ENCODE assay signal across 8 cellular contexts in genomic region chr6:52994789-52995078, GRCh38. TPM values are rescaled to one million over a fixed set of nuclear protein-coding genes. Genes with fewer than 3 reads are reported as not detected.
DNase-seq lines count a peak whose midpoint lies in the region; ATAC-seq, FAIRE-seq and TF ChIP-seq lines count a peak whose summit lies in the region.

No MANE protein-coding gene starts in this region.

- H3K27me3 ChIP-seq in colonic mucosa: no peaks in the 10 kb centered on the region
- no peaks in the 10 kb centered on the region for H3K27me3 ChIP-seq in lower lobe of right lung (ENCODE audit: low read depth)
- no peaks in the 10 kb centered on the region for H3K27me3 ChIP-seq in stomach smooth muscle (ENCODE audit: control insufficient read depth in 1 of 2, insufficient read depth in 2 of 2, low read length in 2 of 2)

- H3K27me3 Mint-ChIP-seq in T-helper 2 cell treated with Interferon-gamma antibody and Interleukin-4, amounts not matched to agents 5 μg/mL and 100 μg/mL, for 36 hours (ENCODE audit: low read depth): peaks cover 10% of the 10 kb centered on the region

- H3K27ac Mint-ChIP-seq in T-helper 2 cell treated with Interferon-gamma antibody and Interleukin-4, amounts not matched to agents 5 μg/mL and 100 μg/mL, for 36 hours: peak overlapping the region; percentile 99

- intact Hi-C loops in colonic mucosa (cut with DNase I) (no loop called here), lower lobe of right lung (cut with DNase I) (no loop called here)

- TF ChIP-seq CTCF in AG04449 (IDR thresholded peaks at IDR 0.05; ENCODE audit: insufficient read depth, low read length, missing control alignments): no peak
- no peak for TF ChIP-seq CTCF in colonic mucosa (IDR thresholded peaks at IDR 0.05)
- no peak for TF ChIP-seq CTCF in lower lobe of right lung (IDR thresholded peaks at IDR 0.05)

- peak overlapping the region; percentile 79 to 89 for H3K9ac ChIP-seq in colonic mucosa (ENCODE audit: low read depth in 2 of 2, low read length in 2 of 2)
- peak overlapping the region; percentile 86 to 94 for H3K9ac ChIP-seq in stomach smooth muscle (ENCODE audit: low read length in 2 of 2)

- CTCF ChIA-PET in AG04449 (lab: Yijun Ruan, JAX): interaction anchor here (0.6 to 6.1 kb wide), 30 partner anchors 9 to 498 kb away, joined by 3 to 60 read pairs (median 6); partner anchors contain the start of gene FBXO9

- H3K4me1 ChIP-seq in colonic mucosa (peaks cover 8% of the 10 kb centered on the region), lower lobe of right lung (peaks cover 8% of the 10 kb centered on the region), stomach smooth muscle (ENCODE audit: control insufficient read depth, insufficient read depth, low read length) (peaks cover 5% of the 10 kb centered on the region)

- no peaks in the 10 kb centered on the region for H3K9me3 Mint-ChIP-seq in T-helper 2 cell treated with Interferon-gamma antibody and Interleukin-4, amounts not matched to agents 5 μg/mL and 100 μg/mL, for 36 hours

- DNase-seq in AG04449 (ENCODE audit: low read depth, low spot score) (no peak), colonic mucosa (peak; percentile 49), lower lobe of right lung (peak; percentile 57), RCC 7860 (ENCODE audit: low spot score) (no peak)
- no peak for DNase-seq in T-helper 2 cell treated with Interferon-gamma antibody and Interleukin-4, amounts not matched to agents 5 μg/mL and 100 μg/mL, for 36 hours (ENCODE audit: low spot score)

- H3K27ac ChIP-seq in colonic mucosa (peak overlapping the region; percentile 91), lower lobe of right lung (peak overlapping the region; percentile 92), stomach smooth muscle (ENCODE audit: low read length) (peak overlapping the region; percentile 94)

- POLR2A ChIA-PET in AG04449 (lab: Yijun Ruan, JAX): interaction anchor here (0.8 kb wide), 1 partner anchor 502 kb away, joined by 4 read pairs; no protein-coding TSS in a partner anchor

- H3K4me3 ChIP-seq in AG04449 (ENCODE audit: low read depth, low read length): peak overlapping the region; percentile 84
- H3K4me3 ChIP-seq in colonic mucosa: peak overlapping the region; percentile 82
- peak overlapping the region; percentile 71 for H3K4me3 ChIP-seq in lower lobe of right lung
- H3K4me3 ChIP-seq in stomach smooth muscle (ENCODE audit: low read length in 2 of 2): peak overlapping the region; percentile 92 to 95

- peaks cover 36% of the 10 kb centered on the region for H3K4me1 Mint-ChIP-seq in T-helper 2 cell treated with Interferon-gamma antibody and Interleukin-4, amounts not matched to agents 5 μg/mL and 100 μg/mL, for 36 hours (ENCODE audit: low read depth)

- no peak for FAIRE-seq in RCC 7860 (lab: Jason Lieb, UNC)

- H3K36me3 Mint-ChIP-seq in T-helper 2 cell treated with Interferon-gamma antibody and Interleukin-4, amounts not matched to agents 5 μg/mL and 100 μg/mL, for 36 hours (ENCODE audit: low read depth): peaks cover 10% of the 10 kb centered on the region

- ATAC-seq in GM18907 (IDR thresholded peaks at IDR 0.05; ENCODE audit: unreplicated experiment): peak; percentile 34
- ATAC-seq in HG03103 (IDR thresholded peaks at IDR 0.05; ENCODE audit: low read depth, unreplicated experiment): peak; percentile 20
- peak; percentile 31 to 34 for ATAC-seq in lower lobe of right lung

- H3K9me3 ChIP-seq in colonic mucosa (no peaks in the 10 kb centered on the region), lower lobe of right lung (no peaks in the 10 kb centered on the region), stomach smooth muscle (ENCODE audit: control insufficient read depth in 2 of 2, low read length in 2 of 2) (no peaks in the 10 kb centered on the region)

- H3K36me3 ChIP-seq in colonic mucosa (no peaks in the 10 kb centered on the region), lower lobe of right lung (peaks cover 7% of the 10 kb centered on the region), stomach smooth muscle (ENCODE audit: control insufficient read depth in 2 of 2, insufficient read depth in 2 of 2, low read length in 2 of 2) (peaks cover 3% of the 10 kb centered on the region in 2 donors)

- peak overlapping the region; percentile 90 for H3K4me3 Mint-ChIP-seq in T-helper 2 cell treated with Interferon-gamma antibody and Interleukin-4, amounts not matched to agents 5 μg/mL and 100 μg/mL, for 36 hours

RNA-seq across cellular contexts. Expression of gene GSTA4, which starts 0.3 kb away (rescaled TPM):
- 10 to 100 TPM; 13.5 to 17.0 TPM for total RNA-seq in colonic mucosa
- 63.4 TPM for total RNA-seq in lower lobe of right lung

Comparison
In these comparisons a context has a peak if more than half of its experiments do, and no peak if none do; other contexts are left out.
1. DNase-seq: peak in colonic mucosa (single experiment) and lower lobe of right lung (single experiment); none in AG04449 (single experiment), T-helper 2 cell treated with Interferon-gamma antibody and Interleukin-4, amounts not matched to agents 5 μg/mL and 100 μg/mL, for 36 hours (single experiment) and RCC 7860 (single experiment).
2. Peak in every context shown above with its lines, with median percentiles within 50 percentile points of each other: H3K4me3 ChIP-seq, ATAC-seq and H3K27ac ChIP-seq.